Comparison of ENCODE assay signal across 7 cellular contexts in genomic region chr12:10395390-10395998, GRCh38. TPM values are rescaled to one million over a fixed set of nuclear protein-coding genes. Genes with fewer than 3 reads are reported as not detected.
DNase-seq lines count a peak whose midpoint lies in the region; ATAC-seq, FAIRE-seq and TF ChIP-seq lines count a peak whose summit lies in the region.

No MANE protein-coding gene starts in this region.

- no CpG with 5 or more reads among the region's 6 CpGs for WGBS in mesendoderm (ENCODE audit: extremely low coverage, insufficient coverage, low lambda C conversion rate)

- H3K79me1 ChIP-seq in mesendoderm (ENCODE audit: low read length), result no peaks in the 10 kb centered on the region

- no peak overlapping the region for H2BK5ac ChIP-seq in mesendoderm (ENCODE audit: low read length)

- no peaks in the 10 kb centered on the region for H3K36me3 ChIP-seq in breast epithelium
- H3K36me3 ChIP-seq in mesendoderm (ENCODE audit: control insufficient read depth, insufficient read depth, low read length), result no peaks in the 10 kb centered on the region

- no peak overlapping the region for H3K4ac ChIP-seq in mesendoderm (ENCODE audit: low read depth, low read length)

- DNase-seq in GM18507 (ENCODE audit: extremely low spot score, insufficient read length, low read depth) (no peak), NCI-H2029 treated with DMSO at 0.1 percent for 48 hours (lab: John Stamatoyannopoulos, UW) (peak; percentile 91), breast epithelium (ENCODE audit: low spot score in 2 of 2) (peak in 1 of 2 donors; percentile 69), mesendoderm (peak; percentile 78), coronary artery (ENCODE audit: low spot score) (no peak)
- DNase-seq in activated CD4-positive, alpha-beta memory T cell treated with anti-CD3 and anti-CD28 coated beads for 36 hours, result no peak

- no peak overlapping the region for H3K18ac ChIP-seq in mesendoderm (ENCODE audit: low read length)

- no peaks in the 10 kb centered on the region for H3K9me3 ChIP-seq in breast epithelium

- CTCF ChIA-PET in activated CD4-positive, alpha-beta memory T cell treated with anti-CD3 and anti-CD28 coated beads for 36 hours (lab: Charles Lee), result no interaction called here

- H3K4me2 ChIP-seq in mesendoderm (ENCODE audit: low read length), result no peak overlapping the region

- peaks cover 17% of the 10 kb centered on the region for H3K27me3 Mint-ChIP-seq in activated CD4-positive, alpha-beta memory T cell treated with anti-CD3 and anti-CD28 coated beads for 36 hours

- no peak overlapping the region for H3K27ac Mint-ChIP-seq in activated CD4-positive, alpha-beta memory T cell treated with anti-CD3 and anti-CD28 coated beads for 36 hours

- H2AK5ac ChIP-seq in mesendoderm (ENCODE audit: low read length), result no peak overlapping the region

- H3K23ac ChIP-seq in mesendoderm (ENCODE audit: low read length), result no peak overlapping the region

- intact Hi-C loops in breast epithelium (cut with DNase I; ENCODE audit: low total_unique reads), result no loop called here
- intact Hi-C loops in activated CD4-positive, alpha-beta memory T cell treated with anti-CD3 and anti-CD28 coated beads for 36 hours (cut with micrococcal nuclease), result no loop called here

- H3K4me3 Mint-ChIP-seq in activated CD4-positive, alpha-beta memory T cell treated with anti-CD3 and anti-CD28 coated beads for 36 hours, result no peak overlapping the region

- H3K79me2 ChIP-seq in mesendoderm (ENCODE audit: control insufficient read depth, insufficient read depth, low read length), result no peaks in the 10 kb centered on the region

- no peak overlapping the region for H4K5ac ChIP-seq in mesendoderm (ENCODE audit: low read length)

- H3K4me3 ChIP-seq in breast epithelium (peak overlapping the region in 1 of 3 donors; percentile 44), mesendoderm (ENCODE audit: low read length) (no peak overlapping the region), coronary artery (no peak overlapping the region)

- POLR2A ChIA-PET in activated CD4-positive, alpha-beta memory T cell treated with anti-CD3 and anti-CD28 coated beads for 36 hours (lab: Charles Lee), result no interaction called here

- H3K27ac ChIP-seq in breast epithelium (peak overlapping the region; percentile 75 to 86), mesendoderm (ENCODE audit: low read depth, low read length) (no peak overlapping the region), coronary artery (peak overlapping the region in 1 of 2 donors; percentile 57)

- TF ChIP-seq POLR2A in breast epithelium (IDR thresholded peaks at IDR 0.05), result no peak

- TF ChIP-seq CTCF in breast epithelium (IDR thresholded peaks at IDR 0.05), result no peak
- no peak for TF ChIP-seq CTCF in coronary artery (IDR thresholded peaks at IDR 0.05)

- no peaks in the 10 kb centered on the region for H3K27me3 ChIP-seq in breast epithelium
- H3K27me3 ChIP-seq in mesendoderm (ENCODE audit: insufficient read depth, low read length, poor library complexity), result no peaks in the 10 kb centered on the region

- no peak overlapping the region for H2BK120ac ChIP-seq in mesendoderm (ENCODE audit: low read depth, low read length)

- H3K4me1 ChIP-seq in breast epithelium, result peaks cover 0 to 4% of the 10 kb centered on the region in 2 donors
- H3K4me1 ChIP-seq in mesendoderm (ENCODE audit: control insufficient read depth, low read depth, low read length), result no peaks in the 10 kb centered on the region

- no peak overlapping the region for H4K8ac ChIP-seq in mesendoderm (ENCODE audit: low read depth, low read length)

- peak; percentile 78 for ATAC-seq in HG02642 (IDR thresholded peaks at IDR 0.05; ENCODE audit: poor library complexity, unreplicated experiment)

- H3K9ac ChIP-seq in mesendoderm (ENCODE audit: low read length), result no peak overlapping the region

- H3K36me3 Mint-ChIP-seq in activated CD4-positive, alpha-beta memory T cell treated with anti-CD3 and anti-CD28 coated beads for 36 hours, result no peaks in the 10 kb centered on the region

- peak; percentile 83 for FAIRE-seq in GM18507 (lab: Jason Lieb, UNC)

- H3K4me1 Mint-ChIP-seq in activated CD4-positive, alpha-beta memory T cell treated with anti-CD3 and anti-CD28 coated beads for 36 hours (ENCODE audit: low read depth), result no peaks in the 10 kb centered on the region

- H3K56ac ChIP-seq in mesendoderm (ENCODE audit: low read length), result no peak overlapping the region

- no peaks in the 10 kb centered on the region for H3K9me3 Mint-ChIP-seq in activated CD4-positive, alpha-beta memory T cell treated with anti-CD3 and anti-CD28 coated beads for 36 hours

- no peak overlapping the region for H2BK15ac ChIP-seq in mesendoderm (replicated peaks; ENCODE audit: low read depth)

RNA-seq across cellular contexts. Expression of gene KLRK1, which starts 5.7 kb away (rescaled TPM):
- total RNA-seq in breast epithelium, result 1 to 10 TPM; 2.6 to 7.0 (median 3.8) TPM
- 0.08 TPM for polyA plus RNA-seq in mesendoderm (2013, experiment 1 of 2)
- polyA plus RNA-seq in mesendoderm (2013, experiment 2 of 2), result not detected
- total RNA-seq in activated CD4-positive, alpha-beta memory T cell treated with anti-CD3 and anti-CD28 coated beads for 36 hours, result under 1 TPM; 0.29 to 0.33 TPM

RNA-seq across cellular contexts. Expression of gene KLRC4, which starts 14.1 kb away (rescaled TPM):
- 1 to 10 TPM in 1 of 3 donors, under 1 TPM in 1, not detected in 1; 0.66 to 1.5 TPM for total RNA-seq in breast epithelium
- not detected for polyA plus RNA-seq in mesendoderm (2013, experiment 1 of 2)
- not detected for polyA plus RNA-seq in mesendoderm (2013, experiment 2 of 2)
- not detected for total RNA-seq in activated CD4-positive, alpha-beta memory T cell treated with anti-CD3 and anti-CD28 coated beads for 36 hours

RNA-seq across cellular contexts. Expression of gene KLRC3, which starts 24.9 kb away (rescaled TPM):
- total RNA-seq in breast epithelium, result not detected
- polyA plus RNA-seq in mesendoderm (2013, experiment 1 of 2), result not detected
- polyA plus RNA-seq in mesendoderm (2013, experiment 2 of 2), result not detected
- total RNA-seq in activated CD4-positive, alpha-beta memory T cell treated with anti-CD3 and anti-CD28 coated beads for 36 hours, result not detected

RNA-seq across cellular contexts. Expression of gene KLRC2, which starts 40.3 kb away (rescaled TPM):
- total RNA-seq in breast epithelium, result 1 to 10 TPM; 1.6 to 2.1 (median 2.0) TPM
- polyA plus RNA-seq in mesendoderm (2013, experiment 1 of 2), result 0.20 TPM
- 0.13 TPM for polyA plus RNA-seq in mesendoderm (2013, experiment 2 of 2)
- total RNA-seq in activated CD4-positive, alpha-beta memory T cell treated with anti-CD3 and anti-CD28 coated beads for 36 hours, result not detected

RNA-seq across cellular contexts. Expression of gene KLRC1, which starts 57.7 kb away (rescaled TPM):
- total RNA-seq in breast epithelium, result 1 to 10 TPM in 2 of 3 donors, under 1 TPM in 1; 0.48 to 8.3 (median 3.3) TPM
- 0.04 TPM for polyA plus RNA-seq in mesendoderm (2013, experiment 1 of 2)
- not detected for polyA plus RNA-seq in mesendoderm (2013, experiment 2 of 2)
- not detected for total RNA-seq in activated CD4-positive, alpha-beta memory T cell treated with anti-CD3 and anti-CD28 coated beads for 36 hours

Comparison
In these comparisons a context has a peak if more than half of its experiments do, and no peak if none do; other contexts are left out.
1. DNase-seq: peak in NCI-H2029 treated with DMSO at 0.1 percent for 48 hours (single experiment) and mesendoderm (single experiment); none in GM18507 (single experiment), coronary artery (single experiment) and activated CD4-positive, alpha-beta memory T cell treated with anti-CD3 and anti-CD28 coated beads for 36 hours (single experiment).